Comparison of ENCODE assay signal across 30 cellular contexts in the genomic region with DNA sequence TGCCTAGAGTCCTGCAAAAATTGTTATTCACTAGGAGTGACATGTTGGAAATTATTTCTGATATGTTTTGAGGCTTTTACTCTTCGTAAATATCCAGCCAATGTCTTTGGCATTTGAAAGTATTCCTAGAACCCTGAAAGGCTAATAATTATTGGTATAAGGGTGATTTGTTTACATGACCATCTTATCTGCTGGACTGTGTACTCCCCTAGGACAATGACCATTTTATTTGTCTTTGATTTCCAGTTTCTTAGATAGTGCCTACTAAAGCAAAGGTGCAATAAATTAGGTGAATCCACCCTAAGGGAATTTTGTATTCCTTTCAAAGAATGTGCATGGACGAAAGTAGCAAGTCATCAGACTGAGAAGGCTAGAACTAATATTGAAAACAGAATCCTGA.
"Had no signal": no experiment of that assay in that cellular context is flagged by ENCODE, and none has a peak within 500 bp of the region (broad histone marks: within the 10 kb centered on the region; RNA-seq: fewer than 3 reads in every experiment).

No MANE protein-coding gene starts in this region.

- H3K36me3 ChIP-seq: heart right ventricle, lower lobe of right lung, neutrophil, ovary, prostate gland, sigmoid colon, spleen, suprapubic skin, thoracic aorta, tibial artery, upper lobe of right lung had no signal

- H3K4me3 Mint-ChIP-seq: naive thymus-derived CD8-positive, alpha-beta T cell; nephron; neural crest cell; stimulated activated effector memory CD8-positive, alpha-beta T cell treated with anti-CD3 and anti-CD28 coated beads, Interleukin-12 subunit alpha, Interleukin-12 subunit beta, amount 100 ng/mL, for 72 hours; stimulated activated naive CD8-positive, alpha-beta T cell treated with anti-CD3 and anti-CD28 coated beads, Interleukin-15, Interleukin-2, amounts not matched to agents 100 ng/mL and 50 ng/mL, for 24 hours had no signal

- ATAC-seq: heart right ventricle; left cardiac atrium; left lobe of liver; left ventricle myocardium superior; lower lobe of right lung; naive thymus-derived CD8-positive, alpha-beta T cell; right cardiac atrium; stimulated activated effector memory CD8-positive, alpha-beta T cell treated with anti-CD3 and anti-CD28 coated beads, Interleukin-12 subunit alpha, Interleukin-12 subunit beta, amount 100 ng/mL, for 72 hours; upper lobe of right lung had no signal

- H3K9me3 Mint-ChIP-seq: stimulated activated effector memory CD8-positive, alpha-beta T cell treated with anti-CD3 and anti-CD28 coated beads, Interleukin-12 subunit alpha, Interleukin-12 subunit beta, amount 100 ng/mL, for 72 hours had no signal

- H3K4me3 ChIP-seq: heart right ventricle, lower lobe of right lung, ovary, prostate gland, sigmoid colon, spleen, suprapubic skin, thoracic aorta, tibial artery, upper lobe of right lung had no signal

- H3K9me3 ChIP-seq: lower lobe of right lung, neutrophil, ovary, prostate gland, suprapubic skin, thoracic aorta, upper lobe of right lung had no signal

- H3K36me3 Mint-ChIP-seq: stimulated activated effector memory CD8-positive, alpha-beta T cell treated with anti-CD3 and anti-CD28 coated beads, Interleukin-12 subunit alpha, Interleukin-12 subunit beta, amount 100 ng/mL, for 72 hours had no signal

- H3K27ac ChIP-seq: heart right ventricle, lower lobe of right lung, neutrophil, ovary, prostate gland, sigmoid colon, spleen, suprapubic skin, thoracic aorta, tibial artery, upper lobe of right lung had no signal

- H3K4me1 Mint-ChIP-seq: naive thymus-derived CD8-positive, alpha-beta T cell; nephron; neural crest cell; stimulated activated effector memory CD8-positive, alpha-beta T cell treated with anti-CD3 and anti-CD28 coated beads, Interleukin-12 subunit alpha, Interleukin-12 subunit beta, amount 100 ng/mL, for 72 hours had no signal

- DNase-seq: heart right ventricle; hippocampal formation; kidney glomerular epithelial cell; left cardiac atrium; left ventricle myocardium superior; lower lobe of right lung; mammary epithelial cell; mesenchymal stem cell; naive thymus-derived CD8-positive, alpha-beta T cell; ovary; posterior cingulate gyrus; retina; right cardiac atrium; sigmoid colon; small intestine; spleen; stimulated activated CD4-positive, alpha-beta T cell treated with anti-CD3 and anti-CD28 coated beads, Interleukin-4, amount 100 ng/mL, for 24 hours; stimulated activated naive CD4-positive, alpha-beta T cell; tibial artery; trophoblast cell; upper lobe of right lung had no signal

- H3K27me3 ChIP-seq: heart right ventricle, neutrophil, ovary, sigmoid colon, spleen, suprapubic skin, tibial artery, upper lobe of right lung had no signal

- H3K27ac Mint-ChIP-seq: naive thymus-derived CD8-positive, alpha-beta T cell; nephron; stimulated activated effector memory CD8-positive, alpha-beta T cell treated with anti-CD3 and anti-CD28 coated beads, Interleukin-12 subunit alpha, Interleukin-12 subunit beta, amount 100 ng/mL, for 72 hours; stimulated activated naive CD8-positive, alpha-beta T cell treated with anti-CD3 and anti-CD28 coated beads, Interleukin-15, Interleukin-2, amounts not matched to agents 100 ng/mL and 50 ng/mL, for 24 hours had no signal

- H3K4me1 ChIP-seq: heart right ventricle, lower lobe of right lung, prostate gland, sigmoid colon, spleen, suprapubic skin, tibial artery, upper lobe of right lung had no signal
